ENCODE assay signal across 26 cellular contexts in genomic region chr11:112996924-112997323, GRCh38.
"Had no signal": no experiment of that assay in that cellular context is flagged by ENCODE, and none has a peak within 500 bp of the region (broad histone marks: within the 10 kb centered on the region; RNA-seq: fewer than 3 reads in every experiment).

No MANE protein-coding gene starts in this region.

- H3K79me2 ChIP-seq: hepatocyte had no signal

- H2AFZ ChIP-seq: hepatocyte had no signal

- H3K27ac Mint-ChIP-seq: naive thymus-derived CD8-positive, alpha-beta T cell; stimulated activated naive B cell treated with anti-CD40 and anti-IgM and Interleukin-4, amounts not matched to agents 10 μg/mL and 1 μg/mL and 100 μg/mL, for 72 hours; stimulated activated naive CD8-positive, alpha-beta T cell treated with anti-CD3 and anti-CD28 coated beads, Interleukin-15, Interleukin-2, amounts not matched to agents 100 ng/mL and 50 ng/mL, for 24 hours had no signal

- H3K27ac ChIP-seq: epithelial cell of prostate, gastrocnemius medialis, heart left ventricle, hepatocyte, left lung, neutrophil, pancreas, right lobe of liver, thoracic aorta, tibial nerve, upper lobe of left lung, vagina had no signal

- H3K27me3 ChIP-seq: dorsolateral prefrontal cortex, gastrocnemius medialis, heart left ventricle, left lung, neutrophil, right lobe of liver, tibial nerve, upper lobe of left lung, vagina had no signal

- H3K4me3 ChIP-seq: dorsolateral prefrontal cortex, gastrocnemius medialis, heart left ventricle, hepatocyte, left lung, pancreas, right lobe of liver, thoracic aorta, tibial nerve, upper lobe of left lung, vagina had no signal

- H3K36me3 ChIP-seq: gastrocnemius medialis, heart left ventricle, left lung, neutrophil, pancreas, right lobe of liver, thoracic aorta, tibial nerve, upper lobe of left lung, vagina had no signal

- H3K4me3 Mint-ChIP-seq: naive thymus-derived CD8-positive, alpha-beta T cell; neural crest cell; stimulated activated naive B cell treated with anti-CD40 and anti-IgM and Interleukin-4, amounts not matched to agents 10 μg/mL and 1 μg/mL and 100 μg/mL, for 72 hours; stimulated activated naive CD8-positive, alpha-beta T cell treated with anti-CD3 and anti-CD28 coated beads, Interleukin-15, Interleukin-2, amounts not matched to agents 100 ng/mL and 50 ng/mL, for 24 hours had no signal

- H3K9me3 ChIP-seq: gastrocnemius medialis, left lung, neutrophil, pancreas, right lobe of liver, thoracic aorta, upper lobe of left lung, vagina had no signal

- H3K9me3 Mint-ChIP-seq: stimulated activated naive CD8-positive, alpha-beta T cell treated with anti-CD3 and anti-CD28 coated beads, Interleukin-15, Interleukin-2, amounts not matched to agents 100 ng/mL and 50 ng/mL, for 24 hours had no signal

- H3K4me1 Mint-ChIP-seq: naive thymus-derived CD8-positive, alpha-beta T cell; stimulated activated naive B cell treated with anti-CD40 and anti-IgM and Interleukin-4, amounts not matched to agents 10 μg/mL and 1 μg/mL and 100 μg/mL, for 72 hours had no signal

- H3K4me2 ChIP-seq: hepatocyte had no signal

- H3K36me3 Mint-ChIP-seq: stimulated activated naive B cell treated with anti-CD40 and anti-IgM and Interleukin-4, amounts not matched to agents 10 μg/mL and 1 μg/mL and 100 μg/mL, for 72 hours had no signal

- ATAC-seq: esophagus mucosa; gastrocnemius medialis; left lung; naive thymus-derived CD8-positive, alpha-beta T cell; pancreas; right lobe of liver; stimulated activated naive B cell treated with anti-CD40 and anti-IgM and Interleukin-4, amounts not matched to agents 10 μg/mL and 1 μg/mL and 100 μg/mL, for 72 hours had no signal

- DNase-seq: dorsolateral prefrontal cortex; effector CD4-positive, alpha-beta T cell; foreskin fibroblast; gastrocnemius medialis; heart left ventricle; kidney; left lung; mesendoderm; naive thymus-derived CD8-positive, alpha-beta T cell; pancreas; retina; right lobe of liver; small intestine; stimulated activated CD4-positive, alpha-beta T cell treated with anti-CD3 and anti-CD28 coated beads, Interleukin-15, amount 100 ng/mL, for 24 hours; stimulated activated CD4-positive, alpha-beta T cell treated with anti-CD3 and anti-CD28 coated beads, Interleukin-2, amount 100 ng/mL, for 48 hours; stimulated activated naive B cell treated with anti-CD40 and anti-IgM and Interleukin-4, amounts not matched to agents 10 μg/mL and 1 μg/mL and 100 μg/mL, for 72 hours; upper lobe of left lung had no signal

- H3K4me1 ChIP-seq: gastrocnemius medialis, left lung, pancreas, right lobe of liver, tibial nerve, upper lobe of left lung had no signal
